In the genomic region with DNA sequence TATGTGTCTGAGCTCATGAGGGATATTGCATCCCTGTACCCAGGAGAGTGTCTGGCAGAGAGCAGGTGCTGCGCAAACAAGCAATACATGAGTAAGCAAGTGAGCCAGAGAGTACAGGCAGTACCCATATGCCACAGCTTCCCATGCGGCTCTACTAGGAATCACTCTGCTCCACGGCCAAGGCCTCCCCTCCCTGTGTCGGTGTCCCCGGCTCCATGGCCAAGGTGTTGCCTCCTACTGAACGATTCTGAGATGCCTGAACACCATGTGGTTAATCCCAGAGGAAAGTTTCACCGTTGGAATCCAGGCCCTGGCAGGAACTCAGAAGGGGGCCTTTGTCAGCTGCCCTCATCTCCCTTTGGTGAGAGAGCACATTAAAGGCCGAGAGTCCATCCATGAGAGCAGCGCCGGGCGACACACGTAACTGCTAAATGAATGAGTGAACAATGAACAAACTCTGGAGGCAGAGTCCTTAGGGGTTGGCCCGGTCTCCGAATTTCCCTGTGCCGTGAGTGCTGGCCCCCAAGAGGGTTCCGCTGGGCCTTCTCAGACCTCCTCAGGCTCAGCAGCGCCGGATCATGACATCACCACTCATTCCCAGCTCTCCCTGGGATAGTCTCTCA, we compare ENCODE assay signal across 28 cellular contexts.
DNase-seq lines count a peak whose midpoint lies in the region; ATAC-seq, FAIRE-seq and TF ChIP-seq lines count a peak whose summit lies in the region.
"Had no signal": no experiment of that assay in that cellular context is flagged by ENCODE, and none has a peak within 500 bp of the region (broad histone marks: within the 10 kb centered on the region; RNA-seq: fewer than 3 reads in every experiment).

No MANE protein-coding gene starts in this region.

- intact Hi-C loops in kidney (cut with DNase I) = no loop called here
- intact Hi-C loops in sciatic nerve (cut with DNase I) = no loop called here

- FAIRE-seq in kidney (lab: Jason Lieb, UNC) = no peak
- FAIRE-seq: keratinocyte had no signal

- DNase-seq in H7 (peak; percentile 56), cerebellum (ENCODE audit: low spot score) (peak; percentile 61), kidney (peak; percentile 43), sciatic nerve (ENCODE audit: low spot score) (peak; percentile 54), NCI-H1417 (lab: John Stamatoyannopoulos, UW) (no peak), 8988T (no peak), NCI-H1105 treated with DMSO at 0.1 percent for 48 hours (lab: John Stamatoyannopoulos, UW) (no peak), hepatocyte (ENCODE audit: low spot score) (no peak)
- DNase-seq: activated CD4-positive, alpha-beta T cell treated with anti-CD3 and anti-CD28 coated beads, Interleukin-2, amount 10 ng/mL, durations not matched to agents 24 days and 14 days; activated CD8-positive, alpha-beta memory T cell treated with anti-CD3 and anti-CD28 coated beads for 24 hours; activated T-cell treated with anti-CD3 and anti-CD28 coated beads for 4 hours; amniotic stem cell; BE2C; CD8-positive, alpha-beta T cell; colonic mucosa; glutamatergic neuron; mucosa of descending colon; natural killer cell; NCI-H146; NCI-H510A; RPMI8226; stimulated activated CD4-positive, alpha-beta T cell treated with anti-CD3 and anti-CD28 coated beads, Interleukin-2, amount 100 ng/mL, for 24 hours; T-cell had no signal

- H3K27ac ChIP-seq in kidney (ENCODE audit: low read depth in 2 of 2, low read length in 2 of 2) (no peak overlapping the region), hepatocyte (no peak overlapping the region)
- H3K27ac ChIP-seq: breast epithelium, colonic mucosa, thoracic aorta had no signal

- TF ChIP-seq CTCF in kidney (IDR thresholded peaks at IDR 0.05; ENCODE audit: borderline replicate concordance, extremely low read depth, insufficient read depth) (no peak), hepatocyte (IDR thresholded peaks at IDR 0.05; ENCODE audit: poor library complexity) (no peak)

- H2AFZ ChIP-seq in hepatocyte = no peak overlapping the region
- H2AFZ ChIP-seq: GM23338 had no signal

- H3K4me2 ChIP-seq in hepatocyte = no peak overlapping the region
- H3K4me2 ChIP-seq: GM23338, smooth muscle cell had no signal

- no peaks in the 10 kb centered on the region for H3K36me3 ChIP-seq in H7 (replicated peaks; ENCODE audit: control insufficient read depth, insufficient read depth, low read length)
- no peaks in the 10 kb centered on the region for H3K36me3 ChIP-seq in kidney (ENCODE audit: control insufficient read depth in 1 of 2, insufficient read depth in 2 of 2, low read length in 2 of 2)
- H3K36me3 ChIP-seq in hepatocyte (replicated peaks; ENCODE audit: insufficient read depth, low read depth) = no peaks in the 10 kb centered on the region
- H3K36me3 ChIP-seq: BE2C, breast epithelium, colonic mucosa, thoracic aorta had no signal

- H3K4me3 ChIP-seq in H7 (ENCODE audit: insufficient read depth, low read depth, low read length) = no peak overlapping the region
- no peak overlapping the region for H3K4me3 ChIP-seq in kidney (ENCODE audit: low read length in 2 of 2)
- H3K4me3 ChIP-seq in hepatocyte = no peak overlapping the region
- H3K4me3 ChIP-seq: breast epithelium, colonic mucosa, GM23338, mucosa of descending colon, smooth muscle cell, thoracic aorta had no signal

- H3K9me2 ChIP-seq in hepatocyte (replicated peaks; ENCODE audit: insufficient read depth) = no peaks in the 10 kb centered on the region

- H3K27me3 ChIP-seq in H7 (ENCODE audit: control insufficient read depth, insufficient read depth, low read length) (no peaks in the 10 kb centered on the region; the same call in 1 of the 2 replicates), hepatocyte (no peaks in the 10 kb centered on the region)
- H3K27me3 ChIP-seq: BE2C, colonic mucosa had no signal

- 89% methylated on average over 18 of the region's 18 CpGs for WGBS in hepatocyte (ENCODE audit: low lambda C conversion rate, missing lambda C conversion rate)

- no peak overlapping the region for H3K9ac ChIP-seq in kidney (ENCODE audit: low read length in 2 of 2)

- no peaks in the 10 kb centered on the region for H3K4me1 ChIP-seq in kidney (ENCODE audit: control insufficient read depth in 1 of 2, insufficient read depth in 1 of 2, low read depth in 1 of 2, low read length in 2 of 2)
- H3K4me1 ChIP-seq in hepatocyte (ENCODE audit: insufficient read depth) = no peaks in the 10 kb centered on the region
- H3K4me1 ChIP-seq: BE2C, breast epithelium, colonic mucosa had no signal

- no peaks in the 10 kb centered on the region for H3K79me2 ChIP-seq in hepatocyte

- H3K9me3 ChIP-seq in kidney (ENCODE audit: control insufficient read depth in 1 of 2, low read length in 2 of 2) (no peaks in the 10 kb centered on the region), hepatocyte (ENCODE audit: low read depth) (no peaks in the 10 kb centered on the region)
- H3K9me3 ChIP-seq: BE2C, breast epithelium, colonic mucosa, mucosa of descending colon, thoracic aorta had no signal

- H4K20me1 ChIP-seq in hepatocyte (ENCODE audit: insufficient read depth, poor library complexity, severe bottlenecking) = no peaks in the 10 kb centered on the region

- no peak for ATAC-seq in sciatic nerve
- ATAC-seq: CD8-positive, alpha-beta T cell; mucosa of descending colon; natural killer cell; T-cell had no signal

Comparison
In these comparisons a context has a peak if more than half of its experiments do, and no peak if none do; other contexts are left out.
1. DNase-seq: peak in H7 (single experiment), cerebellum (single experiment), kidney (single experiment) and sciatic nerve (single experiment); none in NCI-H1417 (0 of 3), 8988T (single experiment), NCI-H1105 treated with DMSO at 0.1 percent for 48 hours (single experiment) and hepatocyte (single experiment).